ENCODE assay signal across 1 cellular context in the genomic region with DNA sequence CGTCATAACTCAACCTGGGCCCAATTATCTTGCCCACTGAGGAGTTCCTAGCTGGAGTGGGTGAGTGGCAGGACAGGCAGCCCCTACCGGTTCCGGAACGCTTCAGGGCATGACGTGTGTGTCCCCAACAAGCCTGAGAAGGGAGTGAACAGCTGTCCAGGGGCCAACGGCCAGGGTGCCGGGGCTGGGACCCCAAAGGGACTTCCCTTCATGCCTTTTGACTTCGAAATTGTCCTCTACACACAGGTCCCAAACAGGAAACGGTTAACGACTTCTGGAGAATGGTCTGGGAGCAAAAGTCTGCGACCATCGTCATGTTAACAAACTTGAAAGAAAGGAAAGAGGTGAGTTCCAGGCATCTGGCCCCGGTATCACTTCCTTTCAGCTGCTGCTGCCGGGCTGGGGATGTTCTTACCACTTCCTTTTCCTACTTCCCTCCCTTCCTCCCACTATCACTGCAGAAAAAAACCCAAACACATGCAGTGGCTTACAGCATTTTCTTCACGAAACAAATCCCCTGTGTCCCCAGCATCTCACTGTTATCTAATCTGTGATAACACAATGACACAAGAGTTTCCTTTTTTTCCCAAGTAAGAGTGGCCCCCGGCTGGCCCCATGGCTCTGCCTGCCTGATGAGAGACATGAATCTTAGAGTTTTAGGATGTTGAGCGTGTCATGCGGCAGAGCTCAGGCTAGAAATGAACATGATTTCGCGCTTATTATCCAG.
TF ChIP-seq lines count a peak whose summit lies in the region.

No MANE protein-coding gene starts in this region.

TF ChIP-seq in GM12878, 131 proteins besides CTCF, POLR2A, EP300 and RAD21 (continued from another document and continues in another):
- peak; percentile 71 for TF ChIP-seq ATF7 (IDR thresholded peaks at IDR 0.05; ENCODE audit: low read depth)
- peak; percentile 82 to 86 for TF ChIP-seq IKZF2 (IDR thresholded peaks at IDR 0.05)
- TF ChIP-seq, protein P1, sequence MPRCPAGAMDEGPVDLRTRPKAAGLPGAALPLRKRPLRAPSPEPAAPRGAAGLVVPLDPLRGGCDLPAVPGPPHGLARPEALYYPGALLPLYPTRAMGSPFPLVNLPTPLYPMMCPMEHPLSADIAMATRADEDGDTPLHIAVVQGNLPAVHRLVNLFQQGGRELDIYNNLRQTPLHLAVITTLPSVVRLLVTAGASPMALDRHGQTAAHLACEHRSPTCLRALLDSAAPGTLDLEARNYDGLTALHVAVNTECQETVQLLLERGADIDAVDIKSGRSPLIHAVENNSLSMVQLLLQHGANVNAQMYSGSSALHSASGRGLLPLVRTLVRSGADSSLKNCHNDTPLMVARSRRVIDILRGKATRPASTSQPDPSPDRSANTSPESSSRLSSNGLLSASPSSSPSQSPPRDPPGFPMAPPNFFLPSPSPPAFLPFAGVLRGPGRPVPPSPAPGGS (IDR thresholded peaks at IDR 0.05; ENCODE audit: borderline replicate concordance, insufficient read depth, low read depth, low read length, poor library complexity, severe bottlenecking), result no peak
- TF ChIP-seq, protein P2, sequence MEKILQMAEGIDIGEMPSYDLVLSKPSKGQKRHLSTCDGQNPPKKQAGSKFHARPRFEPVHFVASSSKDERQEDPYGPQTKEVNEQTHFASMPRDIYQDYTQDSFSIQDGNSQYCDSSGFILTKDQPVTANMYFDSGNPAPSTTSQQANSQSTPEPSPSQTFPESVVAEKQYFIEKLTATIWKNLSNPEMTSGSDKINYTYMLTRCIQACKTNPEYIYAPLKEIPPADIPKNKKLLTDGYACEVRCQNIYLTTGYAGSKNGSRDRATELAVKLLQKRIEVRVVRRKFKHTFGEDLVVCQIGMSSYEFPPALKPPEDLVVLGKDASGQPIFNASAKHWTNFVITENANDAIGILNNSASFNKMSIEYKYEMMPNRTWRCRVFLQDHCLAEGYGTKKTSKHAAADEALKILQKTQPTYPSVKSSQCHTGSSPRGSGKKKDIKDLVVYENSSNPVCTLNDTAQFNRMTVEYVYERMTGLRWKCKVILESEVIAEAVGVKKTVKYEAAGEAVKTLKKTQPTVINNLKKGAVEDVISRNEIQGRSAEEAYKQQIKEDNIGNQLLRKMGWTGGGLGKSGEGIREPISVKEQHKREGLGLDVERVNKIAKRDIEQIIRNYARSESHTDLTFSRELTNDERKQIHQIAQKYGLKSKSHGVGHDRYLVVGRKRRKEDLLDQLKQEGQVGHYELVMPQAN (conservative IDR thresholded peaks at IDR 0.05), result no peak
- TF ChIP-seq TCF7 (IDR thresholded peaks at IDR 0.05; ENCODE audit: borderline replicate concordance), result no peak
- no peak for TF ChIP-seq ZNF24 (IDR thresholded peaks at IDR 0.05)
- peak; percentile 58; the same call in 1 of the 2 replicates for TF ChIP-seq FOXM1 (IDR thresholded peaks at IDR 0.05; ENCODE audit: low read depth, low read length)
- TF ChIP-seq CBFB (IDR thresholded peaks at IDR 0.05; ENCODE audit: low read depth), result 0 out of 2 replicates have a peak, but pooled peaks have one; percentile 55
- TF ChIP-seq NFIC (IDR thresholded peaks at IDR 0.05; ENCODE audit: low read depth, low read length), result peak; percentile 74
- TF ChIP-seq STAT3 (IDR thresholded peaks at IDR 0.05; ENCODE audit: low read depth, low read length), result no peak
- peak; percentile 43; the same call in 1 of the 3 replicates for TF ChIP-seq POU2F2 (IDR thresholded peaks at IDR 0.05; ENCODE audit: borderline replicate concordance, low read depth, low read length)
- TF ChIP-seq SIX5 (IDR thresholded peaks at IDR 0.05; ENCODE audit: low read depth, low read length, severe bottlenecking), result no peak
- TF ChIP-seq TCF12 (IDR thresholded peaks at IDR 0.05; ENCODE audit: low read depth, low read length), result peak; percentile 94
- TF ChIP-seq YY1 (IDR thresholded peaks at IDR 0.05; ENCODE audit: low read depth, low read length), result 0 out of 2 replicates have a peak, but pooled peaks have one; percentile 16
- TF ChIP-seq SMARCA5 (IDR thresholded peaks at IDR 0.05), result peak; percentile 65; the same call in 1 of the 2 replicates
- peak; percentile 83 for TF ChIP-seq DPF2 (IDR thresholded peaks at IDR 0.05)
- peak; percentile 98 for TF ChIP-seq IKZF1 (conservative IDR thresholded peaks at IDR 0.05)
- TF ChIP-seq, protein P3, sequence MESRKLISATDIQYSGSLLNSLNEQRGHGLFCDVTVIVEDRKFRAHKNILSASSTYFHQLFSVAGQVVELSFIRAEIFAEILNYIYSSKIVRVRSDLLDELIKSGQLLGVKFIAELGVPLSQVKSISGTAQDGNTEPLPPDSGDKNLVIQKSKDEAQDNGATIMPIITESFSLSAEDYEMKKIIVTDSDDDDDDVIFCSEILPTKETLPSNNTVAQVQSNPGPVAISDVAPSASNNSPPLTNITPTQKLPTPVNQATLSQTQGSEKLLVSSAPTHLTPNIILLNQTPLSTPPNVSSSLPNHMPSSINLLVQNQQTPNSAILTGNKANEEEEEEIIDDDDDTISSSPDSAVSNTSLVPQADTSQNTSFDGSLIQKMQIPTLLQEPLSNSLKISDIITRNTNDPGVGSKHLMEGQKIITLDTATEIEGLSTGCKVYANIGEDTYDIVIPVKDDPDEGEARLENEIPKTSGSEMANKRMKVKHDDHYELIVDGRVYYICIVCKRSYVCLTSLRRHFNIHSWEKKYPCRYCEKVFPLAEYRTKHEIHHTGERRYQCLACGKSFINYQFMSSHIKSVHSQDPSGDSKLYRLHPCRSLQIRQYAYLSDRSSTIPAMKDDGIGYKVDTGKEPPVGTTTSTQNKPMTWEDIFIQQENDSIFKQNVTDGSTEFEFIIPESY (IDR thresholded peaks at IDR 0.05), result no peak
- peak; percentile 61 for TF ChIP-seq SP1 (IDR thresholded peaks at IDR 0.05; ENCODE audit: low read depth, low read length)
- TF ChIP-seq SREBF1 (IDR thresholded peaks at IDR 0.05; ENCODE audit: low read length), result no peak
- TF ChIP-seq, protein P4, sequence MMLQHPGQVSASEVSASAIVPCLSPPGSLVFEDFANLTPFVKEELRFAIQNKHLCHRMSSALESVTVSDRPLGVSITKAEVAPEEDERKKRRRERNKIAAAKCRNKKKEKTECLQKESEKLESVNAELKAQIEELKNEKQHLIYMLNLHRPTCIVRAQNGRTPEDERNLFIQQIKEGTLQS (IDR thresholded peaks at IDR 0.05; ENCODE audit: borderline replicate concordance, extremely low read depth, low read depth, low read length), result no peak
- TF ChIP-seq, protein P5, sequence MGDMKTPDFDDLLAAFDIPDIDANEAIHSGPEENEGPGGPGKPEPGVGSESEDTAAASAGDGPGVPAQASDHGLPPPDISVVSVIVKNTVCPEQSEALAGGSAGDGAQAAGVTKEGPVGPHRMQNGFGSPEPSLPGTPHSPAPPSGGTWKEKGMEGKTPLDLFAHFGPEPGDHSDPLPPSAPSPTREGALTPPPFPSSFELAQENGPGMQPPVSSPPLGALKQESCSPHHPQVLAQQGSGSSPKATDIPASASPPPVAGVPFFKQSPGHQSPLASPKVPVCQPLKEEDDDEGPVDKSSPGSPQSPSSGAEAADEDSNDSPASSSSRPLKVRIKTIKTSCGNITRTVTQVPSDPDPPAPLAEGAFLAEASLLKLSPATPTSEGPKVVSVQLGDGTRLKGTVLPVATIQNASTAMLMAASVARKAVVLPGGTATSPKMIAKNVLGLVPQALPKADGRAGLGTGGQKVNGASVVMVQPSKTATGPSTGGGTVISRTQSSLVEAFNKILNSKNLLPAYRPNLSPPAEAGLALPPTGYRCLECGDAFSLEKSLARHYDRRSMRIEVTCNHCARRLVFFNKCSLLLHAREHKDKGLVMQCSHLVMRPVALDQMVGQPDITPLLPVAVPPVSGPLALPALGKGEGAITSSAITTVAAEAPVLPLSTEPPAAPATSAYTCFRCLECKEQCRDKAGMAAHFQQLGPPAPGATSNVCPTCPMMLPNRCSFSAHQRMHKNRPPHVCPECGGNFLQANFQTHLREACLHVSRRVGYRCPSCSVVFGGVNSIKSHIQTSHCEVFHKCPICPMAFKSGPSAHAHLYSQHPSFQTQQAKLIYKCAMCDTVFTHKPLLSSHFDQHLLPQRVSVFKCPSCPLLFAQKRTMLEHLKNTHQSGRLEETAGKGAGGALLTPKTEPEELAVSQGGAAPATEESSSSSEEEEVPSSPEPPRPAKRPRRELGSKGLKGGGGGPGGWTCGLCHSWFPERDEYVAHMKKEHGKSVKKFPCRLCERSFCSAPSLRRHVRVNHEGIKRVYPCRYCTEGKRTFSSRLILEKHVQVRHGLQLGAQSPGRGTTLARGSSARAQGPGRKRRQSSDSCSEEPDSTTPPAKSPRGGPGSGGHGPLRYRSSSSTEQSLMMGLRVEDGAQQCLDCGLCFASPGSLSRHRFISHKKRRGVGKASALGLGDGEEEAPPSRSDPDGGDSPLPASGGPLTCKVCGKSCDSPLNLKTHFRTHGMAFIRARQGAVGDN (IDR thresholded peaks at IDR 0.05), result 0 out of 2 replicates have a peak, but pooled peaks have one; percentile 50
- no peak for TF ChIP-seq RB1 (IDR thresholded peaks at IDR 0.05; ENCODE audit: borderline replicate concordance)
- TF ChIP-seq PAX5 (IDR thresholded peaks at IDR 0.05; ENCODE audit: borderline replicate concordance, low read depth, low read length), result peak; percentile 73
- TF ChIP-seq RBBP5 (conservative IDR thresholded peaks at IDR 0.05), result no peak
- TF ChIP-seq EGR1 (IDR thresholded peaks at IDR 0.05; ENCODE audit: borderline replicate concordance in 1 of 2, low read depth in 2 of 2, low read length in 2 of 2), result peak in 1 of 2 experiments; percentile 91; a peak in 2 of 3 replicates
- TF ChIP-seq, protein P6, sequence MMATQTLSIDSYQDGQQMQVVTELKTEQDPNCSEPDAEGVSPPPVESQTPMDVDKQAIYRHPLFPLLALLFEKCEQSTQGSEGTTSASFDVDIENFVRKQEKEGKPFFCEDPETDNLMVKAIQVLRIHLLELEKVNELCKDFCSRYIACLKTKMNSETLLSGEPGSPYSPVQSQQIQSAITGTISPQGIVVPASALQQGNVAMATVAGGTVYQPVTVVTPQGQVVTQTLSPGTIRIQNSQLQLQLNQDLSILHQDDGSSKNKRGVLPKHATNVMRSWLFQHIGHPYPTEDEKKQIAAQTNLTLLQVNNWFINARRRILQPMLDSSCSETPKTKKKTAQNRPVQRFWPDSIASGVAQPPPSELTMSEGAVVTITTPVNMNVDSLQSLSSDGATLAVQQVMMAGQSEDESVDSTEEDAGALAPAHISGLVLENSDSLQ (IDR thresholded peaks at IDR 0.05), result peak; percentile 76
- TF ChIP-seq RUNX3 (IDR thresholded peaks at IDR 0.05; ENCODE audit: low read length), result peak; percentile 92
- TF ChIP-seq CEBPB (IDR thresholded peaks at IDR 0.05; ENCODE audit: borderline replicate concordance in 1 of 2, low read depth in 2 of 2, low read length in 2 of 2), result peak in 1 of 2 experiments; percentile 72; a peak in 1 of 4 replicates
- peak; percentile 93 for TF ChIP-seq SPI1 (IDR thresholded peaks at IDR 0.05; ENCODE audit: borderline replicate concordance, insufficient read depth, low read depth, low read length)
- TF ChIP-seq RAD51 (IDR thresholded peaks at IDR 0.05), result no peak
- 0 out of 2 replicates have a peak, but pooled peaks have one; percentile 27 for TF ChIP-seq NR2F1 (conservative IDR thresholded peaks at IDR 0.05)
- 0 out of 2 replicates have a peak, but pooled peaks have one; percentile 30 for TF ChIP-seq MTA3 (IDR thresholded peaks at IDR 0.05; ENCODE audit: borderline replicate concordance, low read length)
- TF ChIP-seq, protein P7, sequence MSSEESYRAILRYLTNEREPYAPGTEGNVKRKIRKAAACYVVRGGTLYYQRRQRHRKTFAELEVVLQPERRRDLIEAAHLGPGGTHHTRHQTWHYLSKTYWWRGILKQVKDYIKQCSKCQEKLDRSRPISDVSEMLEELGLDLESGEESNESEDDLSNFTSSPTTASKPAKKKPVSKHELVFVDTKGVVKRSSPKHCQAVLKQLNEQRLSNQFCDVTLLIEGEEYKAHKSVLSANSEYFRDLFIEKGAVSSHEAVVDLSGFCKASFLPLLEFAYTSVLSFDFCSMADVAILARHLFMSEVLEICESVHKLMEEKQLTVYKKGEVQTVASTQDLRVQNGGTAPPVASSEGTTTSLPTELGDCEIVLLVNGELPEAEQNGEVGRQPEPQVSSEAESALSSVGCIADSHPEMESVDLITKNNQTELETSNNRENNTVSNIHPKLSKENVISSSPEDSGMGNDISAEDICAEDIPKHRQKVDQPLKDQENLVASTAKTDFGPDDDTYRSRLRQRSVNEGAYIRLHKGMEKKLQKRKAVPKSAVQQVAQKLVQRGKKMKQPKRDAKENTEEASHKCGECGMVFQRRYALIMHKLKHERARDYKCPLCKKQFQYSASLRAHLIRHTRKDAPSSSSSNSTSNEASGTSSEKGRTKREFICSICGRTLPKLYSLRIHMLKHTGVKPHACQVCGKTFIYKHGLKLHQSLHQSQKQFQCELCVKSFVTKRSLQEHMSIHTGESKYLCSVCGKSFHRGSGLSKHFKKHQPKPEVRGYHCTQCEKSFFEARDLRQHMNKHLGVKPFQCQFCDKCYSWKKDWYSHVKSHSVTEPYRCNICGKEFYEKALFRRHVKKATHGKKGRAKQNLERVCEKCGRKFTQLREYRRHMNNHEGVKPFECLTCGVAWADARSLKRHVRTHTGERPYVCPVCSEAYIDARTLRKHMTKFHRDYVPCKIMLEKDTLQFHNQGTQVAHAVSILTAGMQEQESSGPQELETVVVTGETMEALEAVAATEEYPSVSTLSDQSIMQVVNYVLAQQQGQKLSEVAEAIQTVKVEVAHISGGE (CRISPR knock-in tag; IDR thresholded peaks at IDR 0.05), result peak; percentile 53; the same call in 1 of the 2 replicates
- peak; percentile 72 for TF ChIP-seq MTA2 (IDR thresholded peaks at IDR 0.05; ENCODE audit: low read depth)
- peak; percentile 84; the same call in 1 of the 2 replicates for TF ChIP-seq TCF3 (IDR thresholded peaks at IDR 0.05; ENCODE audit: borderline replicate concordance, insufficient read depth, low read depth, low read length)
- peak; percentile 47; the same call in 1 of the 2 replicates for TF ChIP-seq CHD2 (IDR thresholded peaks at IDR 0.05; ENCODE audit: borderline replicate concordance, low read depth, low read length)
- TF ChIP-seq ETV6 (conservative IDR thresholded peaks at IDR 0.05 in 1 of 2, IDR thresholded peaks at IDR 0.05 in 1 of 2; ENCODE audit: borderline replicate concordance in 1 of 2, low read depth in 1 of 2), result peak; percentile 88 to 100
- no peak for TF ChIP-seq WRNIP1 (IDR thresholded peaks at IDR 0.05; ENCODE audit: borderline replicate concordance, low read depth, low read length)
- no peak for TF ChIP-seq SRF (IDR thresholded peaks at IDR 0.05; ENCODE audit: low read depth in 2 of 2, low read length in 2 of 2)
- TF ChIP-seq NBN (IDR thresholded peaks at IDR 0.05), result peak; percentile 53
- 0 out of 2 replicates have a peak, but pooled peaks have one; percentile 40 for TF ChIP-seq GATAD2B (conservative IDR thresholded peaks at IDR 0.05; ENCODE audit: low read depth)
- peak; percentile 38 to 55; a peak in 2 of 4 replicates for TF ChIP-seq BHLHE40 (IDR thresholded peaks at IDR 0.05; ENCODE audit: borderline replicate concordance in 1 of 2, low read depth in 2 of 2, low read length in 1 of 2)
- TF ChIP-seq, protein P8, sequence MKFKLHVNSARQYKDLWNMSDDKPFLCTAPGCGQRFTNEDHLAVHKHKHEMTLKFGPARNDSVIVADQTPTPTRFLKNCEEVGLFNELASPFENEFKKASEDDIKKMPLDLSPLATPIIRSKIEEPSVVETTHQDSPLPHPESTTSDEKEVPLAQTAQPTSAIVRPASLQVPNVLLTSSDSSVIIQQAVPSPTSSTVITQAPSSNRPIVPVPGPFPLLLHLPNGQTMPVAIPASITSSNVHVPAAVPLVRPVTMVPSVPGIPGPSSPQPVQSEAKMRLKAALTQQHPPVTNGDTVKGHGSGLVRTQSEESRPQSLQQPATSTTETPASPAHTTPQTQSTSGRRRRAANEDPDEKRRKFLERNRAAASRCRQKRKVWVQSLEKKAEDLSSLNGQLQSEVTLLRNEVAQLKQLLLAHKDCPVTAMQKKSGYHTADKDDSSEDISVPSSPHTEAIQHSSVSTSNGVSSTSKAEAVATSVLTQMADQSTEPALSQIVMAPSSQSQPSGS (IDR thresholded peaks at IDR 0.05; ENCODE audit: low read length), result peak; percentile 48
- peak; percentile 85 for TF ChIP-seq IRF4 (IDR thresholded peaks at IDR 0.05; ENCODE audit: low read depth, low read length)
- no peak for TF ChIP-seq HCFC1 (IDR thresholded peaks at IDR 0.05; ENCODE audit: low read length)
